1 cellular context compared by ENCODE assay signal in the genomic region with DNA sequence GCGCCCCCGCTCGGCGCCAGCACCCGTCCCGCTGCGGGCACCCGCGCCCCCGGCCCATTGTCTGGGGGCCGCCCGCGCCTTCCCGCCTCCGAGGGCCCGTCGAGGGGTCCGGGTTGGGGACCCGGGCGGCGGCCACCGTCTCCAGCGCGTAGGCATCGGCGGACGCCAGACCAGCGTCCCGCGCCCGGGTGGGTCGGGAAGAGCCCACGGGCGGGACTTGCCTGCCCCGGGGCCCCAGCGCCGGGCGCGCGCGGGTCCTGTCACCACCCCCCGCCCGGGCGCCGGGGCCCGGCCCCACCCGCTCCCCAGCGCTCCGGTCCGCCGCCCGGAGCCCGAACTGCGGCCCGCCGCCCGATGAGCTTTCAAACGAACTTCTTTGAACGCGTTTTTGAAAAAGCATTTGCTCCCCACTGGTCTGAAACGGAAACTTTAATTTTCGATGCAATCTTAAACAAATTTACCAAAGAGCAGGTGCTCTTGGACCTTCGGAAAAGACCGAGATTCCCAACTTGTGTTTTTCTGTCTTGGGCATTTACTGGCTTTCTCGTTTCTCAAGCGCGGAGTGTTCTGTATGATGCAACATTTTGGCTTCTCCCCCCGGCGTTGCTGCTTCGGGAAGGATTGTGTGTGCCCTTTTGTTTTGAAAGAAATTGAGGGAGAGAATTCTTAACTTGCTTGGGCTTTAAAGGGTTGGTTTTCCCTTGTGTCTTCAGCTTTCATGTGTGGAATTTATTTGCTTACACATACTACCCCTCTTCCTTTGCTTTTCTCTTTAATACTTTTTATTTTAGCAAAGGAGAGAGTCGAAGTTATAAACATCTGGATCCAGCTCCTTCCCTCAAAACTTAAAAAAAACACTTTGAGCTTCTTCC.
TF ChIP-seq lines count a peak whose summit lies in the region.

No MANE protein-coding gene starts in this region.

TF ChIP-seq in K562, 482 proteins besides CTCF, POLR2A, EP300 and RAD21 (continued from another document):
- TF ChIP-seq ZNF407 (IDR thresholded peaks at IDR 0.05; ENCODE audit: low read depth) (no peak), ZNF644 (tag; IDR thresholded peaks at IDR 0.05; ENCODE audit: low read depth) (0 out of 2 replicates have a peak, but pooled peaks have one; percentile 58), SRSF9 (IDR thresholded peaks at IDR 0.05; ENCODE audit: borderline replicate concordance, low read depth, low read length) (no peak), ZHX1 (conservative IDR thresholded peaks at IDR 0.05; ENCODE audit: low read length) (no peak), MYNN (IDR thresholded peaks at IDR 0.05) (no peak), MYNN (CRISPR knock-in tag; IDR thresholded peaks at IDR 0.05) (no peak), ZNF707 (CRISPR knock-in tag; conservative IDR thresholded peaks at IDR 0.05) (no peak), TEAD4 (IDR thresholded peaks at IDR 0.05; ENCODE audit: low read length) (no peak), TEAD4 (CRISPR knock-in tag; IDR thresholded peaks at IDR 0.05; ENCODE audit: borderline replicate concordance) (no peak), SREBF1 (IDR thresholded peaks at IDR 0.05; ENCODE audit: borderline replicate concordance, low read depth, low read length) (no peak), BRD4 (IDR thresholded peaks at IDR 0.05) (no peak), SMAD4 (CRISPR knock-in tag; conservative IDR thresholded peaks at IDR 0.05) (0 out of 2 replicates have a peak, but pooled peaks have one; percentile 4), JUNB (CRISPR knock-in tag; conservative IDR thresholded peaks at IDR 0.05) (no peak), ELF4 (CRISPR knock-in tag; IDR thresholded peaks at IDR 0.05) (no peak), ZNF146 (CRISPR knock-in tag; IDR thresholded peaks at IDR 0.05; ENCODE audit: unreplicated experiment) (no peak), CBFA2T3 (IDR thresholded peaks at IDR 0.05) (no peak), CREBBP (IDR thresholded peaks at IDR 0.05; ENCODE audit: low read depth, low read length) (no peak), TAF1 (IDR thresholded peaks at IDR 0.05; ENCODE audit: control insufficient read depth, extremely low read depth, insufficient read depth, low read length, severe bottlenecking) (peak; percentile 16), PTBP1 (IDR thresholded peaks at IDR 0.05; ENCODE audit: low read depth, low read length) (no peak), CXXC5 (CRISPR knock-in tag; IDR thresholded peaks at IDR 0.05) (no peak), PML (IDR thresholded peaks at IDR 0.05; ENCODE audit: low read length) (no peak), MTF1 (CRISPR knock-in tag; IDR thresholded peaks at IDR 0.05; ENCODE audit: borderline replicate concordance) (no peak), ZNF408 (CRISPR knock-in tag; IDR thresholded peaks at IDR 0.05; ENCODE audit: low read depth) (no peak), SMAD1 (IDR thresholded peaks at IDR 0.05; ENCODE audit: low read depth, low read length, partially characterized antibody) (no peak), BHLHE40 (IDR thresholded peaks at IDR 0.05; ENCODE audit: low read length) (no peak), TBP (optimal IDR thresholded peaks at IDR 0.05; ENCODE audit: low read depth, low read length) (peak; percentile 18), MTA1 (IDR thresholded peaks at IDR 0.05; ENCODE audit: borderline replicate concordance) (no peak)
- TF ChIP-seq, protein P1, sequence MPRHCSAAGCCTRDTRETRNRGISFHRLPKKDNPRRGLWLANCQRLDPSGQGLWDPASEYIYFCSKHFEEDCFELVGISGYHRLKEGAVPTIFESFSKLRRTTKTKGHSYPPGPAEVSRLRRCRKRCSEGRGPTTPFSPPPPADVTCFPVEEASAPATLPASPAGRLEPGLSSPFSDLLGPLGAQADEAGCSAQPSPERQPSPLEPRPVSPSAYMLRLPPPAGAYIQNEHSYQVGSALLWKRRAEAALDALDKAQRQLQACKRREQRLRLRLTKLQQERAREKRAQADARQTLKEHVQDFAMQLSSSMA (CRISPR knock-in tag; IDR thresholded peaks at IDR 0.05) = no peak
- TF ChIP-seq, protein P2, sequence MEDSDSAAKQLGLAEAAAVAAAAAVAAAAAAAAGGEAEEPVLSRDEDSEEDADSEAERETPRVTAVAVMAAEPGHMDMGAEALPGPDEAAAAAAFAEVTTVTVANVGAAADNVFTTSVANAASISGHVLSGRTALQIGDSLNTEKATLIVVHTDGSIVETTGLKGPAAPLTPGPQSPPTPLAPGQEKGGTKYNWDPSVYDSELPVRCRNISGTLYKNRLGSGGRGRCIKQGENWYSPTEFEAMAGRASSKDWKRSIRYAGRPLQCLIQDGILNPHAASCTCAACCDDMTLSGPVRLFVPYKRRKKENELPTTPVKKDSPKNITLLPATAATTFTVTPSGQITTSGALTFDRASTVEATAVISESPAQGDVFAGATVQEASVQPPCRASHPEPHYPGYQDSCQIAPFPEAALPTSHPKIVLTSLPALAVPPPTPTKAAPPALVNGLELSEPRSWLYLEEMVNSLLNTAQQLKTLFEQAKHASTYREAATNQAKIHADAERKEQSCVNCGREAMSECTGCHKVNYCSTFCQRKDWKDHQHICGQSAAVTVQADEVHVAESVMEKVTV (CRISPR knock-in tag; IDR thresholded peaks at IDR 0.05) = no peak
- TF ChIP-seq, protein P3, sequence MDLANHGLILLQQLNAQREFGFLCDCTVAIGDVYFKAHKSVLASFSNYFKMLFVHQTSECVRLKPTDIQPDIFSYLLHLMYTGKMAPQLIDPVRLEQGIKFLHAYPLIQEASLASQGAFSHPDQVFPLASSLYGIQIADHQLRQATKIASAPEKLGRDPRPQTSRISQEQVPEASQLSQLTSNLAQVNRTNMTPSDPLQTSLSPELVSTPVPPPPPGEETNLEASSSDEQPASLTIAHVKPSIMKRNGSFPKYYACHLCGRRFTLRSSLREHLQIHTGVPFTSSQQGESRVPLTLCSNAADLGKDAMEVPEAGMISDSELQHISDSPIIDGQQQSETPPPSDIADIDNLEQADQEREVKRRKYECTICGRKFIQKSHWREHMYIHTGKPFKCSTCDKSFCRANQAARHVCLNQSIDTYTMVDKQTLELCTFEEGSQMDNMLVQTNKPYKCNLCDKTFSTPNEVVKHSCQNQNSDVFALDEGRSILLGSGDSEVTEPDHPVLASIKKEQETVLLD (IDR thresholded peaks at IDR 0.05) = no peak
TF ChIP-seq in K562: peak in this region for 56.
